ENCODE assay signal across 10 cellular contexts in the genomic region with DNA sequence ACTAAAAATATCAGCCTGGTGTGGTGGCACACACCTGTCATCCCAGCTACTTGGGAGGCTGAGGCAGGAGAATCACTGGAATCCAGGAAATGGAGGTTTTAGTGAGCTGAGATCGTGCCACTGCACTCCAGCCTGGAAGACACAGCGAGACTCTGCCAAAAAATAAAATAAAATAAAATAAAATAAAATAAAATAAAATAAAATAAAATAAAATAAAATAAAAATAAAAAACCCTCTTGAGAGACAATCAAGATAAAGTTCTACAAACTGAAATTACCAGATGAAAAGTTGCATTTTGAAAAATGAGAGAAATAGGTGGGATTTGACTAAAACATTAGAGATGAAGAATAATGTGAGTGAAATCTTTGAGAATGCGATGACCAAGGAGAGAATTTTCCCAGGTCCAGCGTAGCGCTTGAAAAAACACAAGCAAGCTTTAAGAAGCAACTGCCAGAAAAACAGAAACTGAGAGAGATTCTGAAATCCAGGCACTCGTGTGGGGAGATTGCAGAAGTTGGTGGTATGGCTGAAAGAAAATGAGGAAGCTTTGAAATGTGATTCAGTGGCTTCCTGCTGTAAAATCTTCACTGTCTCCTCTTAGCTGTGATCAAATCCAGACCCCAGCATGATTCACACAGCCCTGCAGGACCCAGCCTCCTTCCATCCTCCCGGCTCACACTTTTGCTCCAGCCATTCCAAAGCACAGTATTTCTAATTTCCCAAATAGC. TPM values are rescaled to one million over a fixed set of nuclear protein-coding genes. Genes with fewer than 3 reads are reported as not detected.
DNase-seq lines count a peak whose midpoint lies in the region; ATAC-seq and TF ChIP-seq lines count a peak whose summit lies in the region.
"Had no signal": no experiment of that assay in that cellular context is flagged by ENCODE, and none has a peak within 500 bp of the region (broad histone marks: within the 10 kb centered on the region; RNA-seq: fewer than 3 reads in every experiment).

No MANE protein-coding gene starts in this region.

- in situ Hi-C loops in GM13977 (cut with MboI; ENCODE audit: low pct_unique_long_range_greater_than_20kb, low sequenced_read_pairs, unreplicated experiment), result no loop called here

- H3K9ac ChIP-seq in OCI-LY3 (ENCODE audit: low read length), result peak overlapping the region; percentile 43; the same call in 1 of the 2 replicates

- H3K9me3 ChIP-seq in OCI-LY3 (ENCODE audit: insufficient read depth, low read length), result peaks cover 5% of the 10 kb centered on the region; the same call in 1 of the 2 replicates
- H3K9me3 ChIP-seq: SJSA1 had no signal

- H4K20me1 ChIP-seq in OCI-LY3 (ENCODE audit: insufficient read depth, low read length), result no peaks in the 10 kb centered on the region

- H3K4me1 ChIP-seq in OCI-LY3 (ENCODE audit: low read length) (peaks cover 31% of the 10 kb centered on the region), foreskin keratinocyte (no peaks in the 10 kb centered on the region)
- H3K4me1 ChIP-seq: SJSA1 had no signal

- peak; percentile 55 for DNase-seq in GM13977 (ENCODE audit: low spot score)
- DNase-seq in foreskin keratinocyte, result no peak
- peak; percentile 44 for DNase-seq in superior temporal gyrus (ENCODE audit: extremely low spot score)
- DNase-seq in NCI-H1417 treated with DMSO at 0.1 percent for 48 hours (lab: John Stamatoyannopoulos, UW), result no peak
- DNase-seq: activated T-cell treated with anti-CD3 and anti-CD28 coated beads, Interleukin-2, amount 50 U/mL, for 48 hours had no signal

- H3K4me3 ChIP-seq in OCI-LY3 (ENCODE audit: low read length), result peak overlapping the region; percentile 68
- H3K4me3 ChIP-seq: SJSA1 had no signal

- ATAC-seq in foreskin keratinocyte (peak; percentile 27), GM21528 (IDR thresholded peaks at IDR 0.05; ENCODE audit: low FRiP score, unreplicated experiment) (no peak), HG03108 (IDR thresholded peaks at IDR 0.05; ENCODE audit: unreplicated experiment) (no peak)

- H3K36me3 ChIP-seq in OCI-LY3 (replicated peaks; ENCODE audit: low read depth, low read length), result no peaks in the 10 kb centered on the region
- H3K36me3 ChIP-seq: SJSA1 had no signal

- H3K27ac ChIP-seq in OCI-LY3 (ENCODE audit: low read length) (peak overlapping the region; percentile 38; the same call in 1 of the 2 replicates), foreskin keratinocyte (no peak overlapping the region)
- H3K27ac ChIP-seq: SJSA1 had no signal

- H3K27me3 ChIP-seq in OCI-LY3 (ENCODE audit: low read depth, low read length) (peaks cover 49% of the 10 kb centered on the region), foreskin keratinocyte (peaks cover 10% of the 10 kb centered on the region)

- TF ChIP-seq CTCF in GM13977 (IDR thresholded peaks at IDR 0.05; ENCODE audit: extremely low read depth, insufficient read depth, missing control alignments) (no peak), OCI-LY3 (IDR thresholded peaks at IDR 0.05; ENCODE audit: low read depth, low read length) (no peak), foreskin keratinocyte (conservative IDR thresholded peaks at IDR 0.05) (no peak)

- H3K79me2 ChIP-seq in OCI-LY3 (ENCODE audit: low read length), result no peaks in the 10 kb centered on the region

- H3K4me2 ChIP-seq in OCI-LY3 (ENCODE audit: low read length), result peak overlapping the region; percentile 81

- H2AFZ ChIP-seq in OCI-LY3 (ENCODE audit: low read depth, low read length), result peak overlapping the region; percentile 18; the same call in 1 of the 2 replicates

RNA-seq across cellular contexts. Expression of a gene that starts 8.1 kb away (rescaled TPM):
- not detected in 2 replicates for total RNA-seq in foreskin keratinocyte
- polyA plus RNA-seq in foreskin keratinocyte, result not detected in 2 replicates
- total RNA-seq: SJSA1 had no signal

RNA-seq across cellular contexts. Expression of a gene that starts 39.5 kb away (rescaled TPM):
- total RNA-seq in foreskin keratinocyte, result not detected in 2 replicates
- polyA plus RNA-seq in foreskin keratinocyte, result not detected in 2 replicates
- total RNA-seq: lower leg skin, SJSA1 had no signal

Comparison
In these comparisons a context has a peak if more than half of its experiments do, and no peak if none do; other contexts are left out.
1. DNase-seq: peak in GM13977 (single experiment) and superior temporal gyrus (single experiment); none in foreskin keratinocyte (0 of 2) and NCI-H1417 treated with DMSO at 0.1 percent for 48 hours (single experiment).